11 cellular contexts compared by ENCODE assay signal in genomic region chr20:50399917-50400704, GRCh38.
A peak's percentile ranks its signal among the peaks of the same experiment; 100 is the strongest.
DNase-seq lines count a peak whose midpoint lies in the region; ATAC-seq and TF ChIP-seq lines count a peak whose summit lies in the region.
"Had no signal": no experiment of that assay in that cellular context is flagged by ENCODE, and none has a peak within 500 bp of the region (broad histone marks: within the 10 kb centered on the region; RNA-seq: fewer than 3 reads in every experiment).

No MANE protein-coding gene starts in this region.

- no peaks in the 10 kb centered on the region for H3K9me3 ChIP-seq in psoas muscle
- H3K9me3 ChIP-seq in tibial nerve = no peaks in the 10 kb centered on the region

- peak; percentile 5 for TF ChIP-seq CTCF in GM20000 (IDR thresholded peaks at IDR 0.05; ENCODE audit: extremely low read depth, missing control alignments)
- TF ChIP-seq CTCF in RWPE1 (conservative IDR thresholded peaks at IDR 0.05; ENCODE audit: low read depth) = no peak
- peak; percentile 40 for TF ChIP-seq CTCF in foreskin keratinocyte (conservative IDR thresholded peaks at IDR 0.05)
- TF ChIP-seq CTCF in psoas muscle (IDR thresholded peaks at IDR 0.05) = peak; percentile 27
- no peak for TF ChIP-seq CTCF in tibial nerve (IDR thresholded peaks at IDR 0.05)

- H3K36me3 ChIP-seq in psoas muscle (ENCODE audit: insufficient read depth in 1 of 2, low read depth in 1 of 2) = no peaks in the 10 kb centered on the region
- no peaks in the 10 kb centered on the region for H3K36me3 ChIP-seq in tibial nerve

- intact Hi-C loops in psoas muscle (cut with DNase I) = loop anchor here (2.0 to 5.0 kb wide), 5 partner anchors 15 to 208 kb away; partner anchors contain the start of gene CEBPB (in 1 of the 2)

- CTCF ChIA-PET in RWPE1 (lab: Yijun Ruan, JAX) = interaction anchor here (0.6 to 1.8 kb wide), 8 partner anchors 9 to 172 kb away, joined by 3 to 5 read pairs (median 4); no protein-coding TSS in a partner anchor

- WGBS in psoas muscle, 3 donors = 51 to 62% (median 55%) methylated on average over 15 of the region's 15 CpGs
- 63 to 70% methylated on average over 15 of the region's 15 CpGs for WGBS in tibial nerve, 2 donors

- H3K27ac ChIP-seq in RWPE1 (peak overlapping the region; percentile 17), foreskin keratinocyte (no peak overlapping the region), psoas muscle (peak overlapping the region; percentile 97), tibial nerve (peak overlapping the region in 2 of 4 donors; percentile 73 to 78)
- H3K27ac ChIP-seq: SK-N-MC had no signal

- POLR2A ChIA-PET in RWPE1 (lab: Yijun Ruan, JAX; ENCODE audit: low non-redundant PET) = no interaction called here

- TF ChIP-seq EP300 in tibial nerve (IDR thresholded peaks at IDR 0.05) = no peak

- no peaks in the 10 kb centered on the region for H3K27me3 ChIP-seq in foreskin keratinocyte
- no peaks in the 10 kb centered on the region for H3K27me3 ChIP-seq in psoas muscle (ENCODE audit: insufficient read depth in 3 of 3, low read length in 2 of 3)
- no peaks in the 10 kb centered on the region for H3K27me3 ChIP-seq in tibial nerve

- no peak for TF ChIP-seq POLR2A in tibial nerve (IDR thresholded peaks at IDR 0.05)

- H3K4me3 ChIP-seq in psoas muscle (no peak overlapping the region), tibial nerve (no peak overlapping the region)
- H3K4me3 ChIP-seq: SK-N-MC had no signal

- no peaks in the 10 kb centered on the region for H3K4me1 ChIP-seq in foreskin keratinocyte
- H3K4me1 ChIP-seq in psoas muscle = peaks cover 65% of the 10 kb centered on the region
- H3K4me1 ChIP-seq in tibial nerve = peaks cover 0 to 58% (median 26%) of the 10 kb centered on the region in 4 donors

- DNase-seq in GM20000 (ENCODE audit: low spot score) (no peak), RWPE1 (ENCODE audit: low spot score) (no peak), foreskin keratinocyte (peak in 1 of 2 donors; percentile 36), psoas muscle (no peak), COR-L47 (lab: John Stamatoyannopoulos, UW) (no peak), inferior parietal cortex (ENCODE audit: extremely low spot score) (no peak), tibial nerve (ENCODE audit: low spot score in 2 of 2) (no peak)
- DNase-seq: DMS 273 treated with DMSO at 0.1 percent for 48 hours, NCI-H1105 had no signal

- ATAC-seq in foreskin keratinocyte = no peak
- peak in 2 of 4 donors; percentile 11 to 14 for ATAC-seq in psoas muscle
- no peak for ATAC-seq in HG03108 (IDR thresholded peaks at IDR 0.05; ENCODE audit: unreplicated experiment)

Comparison
In these comparisons a context has a peak if more than half of its experiments do, and no peak if none do; other contexts are left out.
1. CTCF ChIP-seq: peak in GM20000 (single experiment), foreskin keratinocyte (single experiment) and psoas muscle (single experiment); none in RWPE1 (single experiment) and tibial nerve (0 of 5).